In the genomic region with DNA sequence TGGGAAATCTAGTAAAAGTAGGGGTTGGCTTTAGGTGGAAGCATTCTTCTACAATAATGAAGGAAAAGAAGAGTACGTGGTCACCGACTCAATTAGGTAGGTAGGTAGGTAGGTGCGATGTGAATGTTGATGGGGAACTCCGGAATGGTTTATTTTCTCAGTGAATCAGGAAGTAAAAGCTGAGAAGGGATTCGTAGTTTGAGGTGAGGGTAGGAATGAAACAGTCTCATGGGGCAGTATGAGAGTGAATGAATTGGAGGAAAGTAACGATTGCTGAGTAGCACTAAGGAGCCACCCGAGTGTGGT, we compare ENCODE assay signal across 1 cellular context.
TF ChIP-seq lines count a peak whose summit lies in the region.

No MANE protein-coding gene starts in this region.

TF ChIP-seq in liver, 16 proteins besides CTCF, POLR2A, EP300 and RAD21 (continued from another document):
- TF ChIP-seq, protein P1, sequence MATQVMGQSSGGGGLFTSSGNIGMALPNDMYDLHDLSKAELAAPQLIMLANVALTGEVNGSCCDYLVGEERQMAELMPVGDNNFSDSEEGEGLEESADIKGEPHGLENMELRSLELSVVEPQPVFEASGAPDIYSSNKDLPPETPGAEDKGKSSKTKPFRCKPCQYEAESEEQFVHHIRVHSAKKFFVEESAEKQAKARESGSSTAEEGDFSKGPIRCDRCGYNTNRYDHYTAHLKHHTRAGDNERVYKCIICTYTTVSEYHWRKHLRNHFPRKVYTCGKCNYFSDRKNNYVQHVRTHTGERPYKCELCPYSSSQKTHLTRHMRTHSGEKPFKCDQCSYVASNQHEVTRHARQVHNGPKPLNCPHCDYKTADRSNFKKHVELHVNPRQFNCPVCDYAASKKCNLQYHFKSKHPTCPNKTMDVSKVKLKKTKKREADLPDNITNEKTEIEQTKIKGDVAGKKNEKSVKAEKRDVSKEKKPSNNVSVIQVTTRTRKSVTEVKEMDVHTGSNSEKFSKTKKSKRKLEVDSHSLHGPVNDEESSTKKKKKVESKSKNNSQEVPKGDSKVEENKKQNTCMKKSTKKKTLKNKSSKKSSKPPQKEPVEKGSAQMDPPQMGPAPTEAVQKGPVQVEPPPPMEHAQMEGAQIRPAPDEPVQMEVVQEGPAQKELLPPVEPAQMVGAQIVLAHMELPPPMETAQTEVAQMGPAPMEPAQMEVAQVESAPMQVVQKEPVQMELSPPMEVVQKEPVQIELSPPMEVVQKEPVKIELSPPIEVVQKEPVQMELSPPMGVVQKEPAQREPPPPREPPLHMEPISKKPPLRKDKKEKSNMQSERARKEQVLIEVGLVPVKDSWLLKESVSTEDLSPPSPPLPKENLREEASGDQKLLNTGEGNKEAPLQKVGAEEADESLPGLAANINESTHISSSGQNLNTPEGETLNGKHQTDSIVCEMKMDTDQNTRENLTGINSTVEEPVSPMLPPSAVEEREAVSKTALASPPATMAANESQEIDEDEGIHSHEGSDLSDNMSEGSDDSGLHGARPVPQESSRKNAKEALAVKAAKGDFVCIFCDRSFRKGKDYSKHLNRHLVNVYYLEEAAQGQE (IDR thresholded peaks at IDR 0.05), result no peak
- TF ChIP-seq, protein P2, sequence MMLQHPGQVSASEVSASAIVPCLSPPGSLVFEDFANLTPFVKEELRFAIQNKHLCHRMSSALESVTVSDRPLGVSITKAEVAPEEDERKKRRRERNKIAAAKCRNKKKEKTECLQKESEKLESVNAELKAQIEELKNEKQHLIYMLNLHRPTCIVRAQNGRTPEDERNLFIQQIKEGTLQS (IDR thresholded peaks at IDR 0.05), result no peak
- TF ChIP-seq TAF1 (conservative IDR thresholded peaks at IDR 0.05), result no peak
- TF ChIP-seq HNF4G (IDR thresholded peaks at IDR 0.05), result no peak
- no peak for TF ChIP-seq SP1 (IDR thresholded peaks at IDR 0.05)
- TF ChIP-seq, protein P3, sequence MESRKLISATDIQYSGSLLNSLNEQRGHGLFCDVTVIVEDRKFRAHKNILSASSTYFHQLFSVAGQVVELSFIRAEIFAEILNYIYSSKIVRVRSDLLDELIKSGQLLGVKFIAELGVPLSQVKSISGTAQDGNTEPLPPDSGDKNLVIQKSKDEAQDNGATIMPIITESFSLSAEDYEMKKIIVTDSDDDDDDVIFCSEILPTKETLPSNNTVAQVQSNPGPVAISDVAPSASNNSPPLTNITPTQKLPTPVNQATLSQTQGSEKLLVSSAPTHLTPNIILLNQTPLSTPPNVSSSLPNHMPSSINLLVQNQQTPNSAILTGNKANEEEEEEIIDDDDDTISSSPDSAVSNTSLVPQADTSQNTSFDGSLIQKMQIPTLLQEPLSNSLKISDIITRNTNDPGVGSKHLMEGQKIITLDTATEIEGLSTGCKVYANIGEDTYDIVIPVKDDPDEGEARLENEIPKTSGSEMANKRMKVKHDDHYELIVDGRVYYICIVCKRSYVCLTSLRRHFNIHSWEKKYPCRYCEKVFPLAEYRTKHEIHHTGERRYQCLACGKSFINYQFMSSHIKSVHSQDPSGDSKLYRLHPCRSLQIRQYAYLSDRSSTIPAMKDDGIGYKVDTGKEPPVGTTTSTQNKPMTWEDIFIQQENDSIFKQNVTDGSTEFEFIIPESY (IDR thresholded peaks at IDR 0.05), result no peak
